1 cellular context compared by ENCODE assay signal in genomic region chr21:39696620-39697019, GRCh38.
TF ChIP-seq lines count a peak whose summit lies in the region.

No MANE protein-coding gene starts in this region.

TF ChIP-seq in GM23338, 12 proteins besides CTCF, POLR2A, EP300 and RAD21 (continued from another document):
- TF ChIP-seq ZNF462 (CRISPR knock-in tag; IDR thresholded peaks at IDR 0.05) (no peak), EZH2phosphoT487 (IDR thresholded peaks at IDR 0.05; ENCODE audit: unreplicated experiment) (no peak), POLR2AphosphoS5 (IDR thresholded peaks at IDR 0.05; ENCODE audit: low read depth) (no peak), EZH2 (IDR thresholded peaks at IDR 0.05; ENCODE audit: low read depth, unreplicated experiment) (no peak), STAT1 (IDR thresholded peaks at IDR 0.05; ENCODE audit: unreplicated experiment) (no peak)
TF ChIP-seq in GM23338: peak in this region for 0.
